ENCODE assay signal across 19 cellular contexts in genomic region chr17:67602439-67602838, GRCh38.
DNase-seq lines count a peak whose midpoint lies in the region; ATAC-seq and TF ChIP-seq lines count a peak whose summit lies in the region.
"Had no signal": no experiment of that assay in that cellular context is flagged by ENCODE, and none has a peak within 500 bp of the region (broad histone marks: within the 10 kb centered on the region; RNA-seq: fewer than 3 reads in every experiment).

No MANE protein-coding gene starts in this region.

- no peak overlapping the region for H3K4me3 Mint-ChIP-seq in activated CD4-positive, alpha-beta T cell treated with anti-CD3 and anti-CD28 coated beads for 36 hours
- no peak overlapping the region for H3K4me3 Mint-ChIP-seq in activated CD4-positive, alpha-beta T cell treated with anti-CD3 and anti-CD28 coated beads, Interleukin-2, amount 10 ng/mL, durations not matched to agents 24 days and 14 days
- H3K4me3 Mint-ChIP-seq in naive thymus-derived CD8-positive, alpha-beta T cell = no peak overlapping the region
- H3K4me3 Mint-ChIP-seq: activated CD4-positive, alpha-beta memory T cell treated with anti-CD3 and anti-CD28 coated beads for 36 hours; T-helper 1 cell treated with Interleukin-12 subunit alpha and Interleukin-12 subunit beta and Interleukin-4 antibody, amounts not matched to agents 30 μg/mL and 1 μg/mL, for 36 hours had no signal

- peaks cover 53% of the 10 kb centered on the region for H3K4me1 ChIP-seq in left ventricle myocardium inferior
- H3K4me1 ChIP-seq: uterus had no signal

- ATAC-seq in activated CD4-positive, alpha-beta T cell treated with anti-CD3 and anti-CD28 coated beads for 36 hours = no peak
- ATAC-seq in naive thymus-derived CD8-positive, alpha-beta T cell = no peak
- no peak for ATAC-seq in HG02759 (IDR thresholded peaks at IDR 0.05; ENCODE audit: unreplicated experiment)
- ATAC-seq: gastrocnemius medialis had no signal

- no peaks in the 10 kb centered on the region for H3K27me3 Mint-ChIP-seq in activated CD4-positive, alpha-beta T cell treated with anti-CD3 and anti-CD28 coated beads for 36 hours
- no peaks in the 10 kb centered on the region for H3K27me3 Mint-ChIP-seq in activated CD4-positive, alpha-beta T cell treated with anti-CD3 and anti-CD28 coated beads, Interleukin-2, amount 10 ng/mL, durations not matched to agents 24 days and 14 days
- H3K27me3 Mint-ChIP-seq in naive thymus-derived CD8-positive, alpha-beta T cell = no peaks in the 10 kb centered on the region
- H3K27me3 Mint-ChIP-seq: activated CD4-positive, alpha-beta memory T cell treated with anti-CD3 and anti-CD28 coated beads for 36 hours had no signal

- no peaks in the 10 kb centered on the region for H3K9me3 Mint-ChIP-seq in activated CD4-positive, alpha-beta T cell treated with anti-CD3 and anti-CD28 coated beads for 36 hours (ENCODE audit: low read depth)
- no peaks in the 10 kb centered on the region for H3K9me3 Mint-ChIP-seq in activated CD4-positive, alpha-beta T cell treated with anti-CD3 and anti-CD28 coated beads, Interleukin-2, amount 10 ng/mL, durations not matched to agents 24 days and 14 days
- H3K9me3 Mint-ChIP-seq in naive thymus-derived CD8-positive, alpha-beta T cell = no peaks in the 10 kb centered on the region
- H3K9me3 Mint-ChIP-seq: activated CD4-positive, alpha-beta memory T cell treated with anti-CD3 and anti-CD28 coated beads for 36 hours; T-helper 1 cell treated with Interleukin-12 subunit alpha and Interleukin-12 subunit beta and Interleukin-4 antibody, amounts not matched to agents 30 μg/mL and 1 μg/mL, for 36 hours had no signal

- peaks cover 2% of the 10 kb centered on the region for H3K36me3 Mint-ChIP-seq in activated CD4-positive, alpha-beta T cell treated with anti-CD3 and anti-CD28 coated beads for 36 hours (ENCODE audit: low read depth)
- no peaks in the 10 kb centered on the region for H3K36me3 Mint-ChIP-seq in activated CD4-positive, alpha-beta T cell treated with anti-CD3 and anti-CD28 coated beads, Interleukin-2, amount 10 ng/mL, durations not matched to agents 24 days and 14 days (ENCODE audit: low read depth)
- peaks cover 0 to 25% (median 0%) of the 10 kb centered on the region in 3 donors for H3K36me3 Mint-ChIP-seq in naive thymus-derived CD8-positive, alpha-beta T cell
- H3K36me3 Mint-ChIP-seq: activated CD4-positive, alpha-beta memory T cell treated with anti-CD3 and anti-CD28 coated beads for 36 hours had no signal

- H3K4me1 Mint-ChIP-seq in activated CD4-positive, alpha-beta T cell treated with anti-CD3 and anti-CD28 coated beads for 36 hours = peaks cover 18% of the 10 kb centered on the region
- peaks cover 6% of the 10 kb centered on the region for H3K4me1 Mint-ChIP-seq in activated CD4-positive, alpha-beta T cell treated with anti-CD3 and anti-CD28 coated beads, Interleukin-2, amount 10 ng/mL, durations not matched to agents 24 days and 14 days
- H3K4me1 Mint-ChIP-seq in naive thymus-derived CD8-positive, alpha-beta T cell = peaks cover 25 to 45% (median 34%) of the 10 kb centered on the region in 4 donors

- H3K27ac Mint-ChIP-seq in activated CD4-positive, alpha-beta T cell treated with anti-CD3 and anti-CD28 coated beads for 36 hours = peak overlapping the region; percentile 15
- no peak overlapping the region for H3K27ac Mint-ChIP-seq in activated CD4-positive, alpha-beta T cell treated with anti-CD3 and anti-CD28 coated beads, Interleukin-2, amount 10 ng/mL, durations not matched to agents 24 days and 14 days
- peak overlapping the region in 9 of 10 donors; percentile 21 to 88 (median 74) for H3K27ac Mint-ChIP-seq in naive thymus-derived CD8-positive, alpha-beta T cell
- H3K27ac Mint-ChIP-seq: activated CD4-positive, alpha-beta memory T cell treated with anti-CD3 and anti-CD28 coated beads for 36 hours had no signal

- no peak overlapping the region for H3K4me3 ChIP-seq in left ventricle myocardium inferior
- H3K4me3 ChIP-seq: gastrocnemius medialis, right atrium auricular region, smooth muscle cell, thyroid gland, uterus had no signal

- DNase-seq in activated CD4-positive, alpha-beta T cell treated with anti-CD3 and anti-CD28 coated beads for 36 hours = no peak
- DNase-seq in activated CD4-positive, alpha-beta T cell treated with anti-CD3 and anti-CD28 coated beads, Interleukin-2, amount 10 ng/mL, durations not matched to agents 24 days and 14 days = no peak
- DNase-seq in Caki2 (ENCODE audit: low read depth) = peak; percentile 4
- DNase-seq in caudate nucleus (lab: John Stamatoyannopoulos, UW) = no peak
- DNase-seq in naive thymus-derived CD8-positive, alpha-beta T cell = no peak
- DNase-seq in activated gamma-delta T cell treated with Interleukin-2 at 50 U/mL for 16 hours = no peak
- DNase-seq in left ventricle myocardium inferior = no peak
- DNase-seq: amniotic stem cell, gastrocnemius medialis, NCI-H1417 treated with DMSO at 0.1 percent for 48 hours, uterus had no signal

- no peak for TF ChIP-seq CTCF in left ventricle myocardium inferior (IDR thresholded peaks at IDR 0.05; ENCODE audit: borderline replicate concordance)

- intact Hi-C loops in activated CD4-positive, alpha-beta T cell treated with anti-CD3 and anti-CD28 coated beads for 36 hours (cut with DNase I, micrococcal nuclease) = loop anchor here in 1 of 2 experiments (2.0 to 5.0 kb wide), 2 partner anchors 125 to 228 kb away; no protein-coding TSS in a partner anchor
- intact Hi-C loops in activated CD4-positive, alpha-beta T cell treated with anti-CD3 and anti-CD28 coated beads, Interleukin-2, amount 10 ng/mL, durations not matched to agents 24 days and 14 days (cut with micrococcal nuclease) = loop anchor here (10.0 kb wide), 1 partner anchor 98 kb away; no protein-coding TSS in a partner anchor
- intact Hi-C loops in left ventricle myocardium inferior (cut with micrococcal nuclease) = no loop called here

- H3K9me3 ChIP-seq in left ventricle myocardium inferior (replicated peaks) = peaks cover 7% of the 10 kb centered on the region
- H3K9me3 ChIP-seq: gastrocnemius medialis, right atrium auricular region, thyroid gland, uterus had no signal

- POLR2A ChIA-PET in activated CD4-positive, alpha-beta T cell treated with anti-CD3 and anti-CD28 coated beads for 36 hours (lab: Charles Lee) = no interaction called here
- POLR2A ChIA-PET in naive thymus-derived CD8-positive, alpha-beta T cell (lab: Charles Lee) = interaction anchor here (1.6 to 1.7 kb wide), 2 partner anchors 224 to 226 kb away, joined by 8 to 9 read pairs; no protein-coding TSS in a partner anchor

- in situ Hi-C loops in Caki2 (cut with HindIII; ENCODE audit: low pct_unique_long_range_greater_than_20kb, low sequenced_read_pairs) = no loop called here

- H3K27me3 ChIP-seq in left ventricle myocardium inferior (ENCODE audit: low read depth) = no peaks in the 10 kb centered on the region
- H3K27me3 ChIP-seq: brain microvascular endothelial cell, gastrocnemius medialis, right atrium auricular region, thyroid gland, uterus had no signal

- H3K27ac ChIP-seq in caudate nucleus (ENCODE audit: low read depth, low read length) (peak overlapping the region; percentile 49), left ventricle myocardium inferior (replicated peaks) (no peak overlapping the region)
- H3K27ac ChIP-seq: brain microvascular endothelial cell, C4-2B, gastrocnemius medialis, right atrium auricular region, thyroid gland, uterus had no signal

- CTCF ChIA-PET in activated CD4-positive, alpha-beta T cell treated with anti-CD3 and anti-CD28 coated beads for 36 hours (lab: Charles Lee) = interaction anchor here (0.7 to 9.1 kb wide), 9 partner anchors 13 to 241 kb away, joined by 3 to 85 read pairs (median 6); partner anchors contain the start of genes PITPNC1 and PSMD12

- no peaks in the 10 kb centered on the region for H3K36me3 ChIP-seq in left ventricle myocardium inferior
- H3K36me3 ChIP-seq: brain microvascular endothelial cell, gastrocnemius medialis, right atrium auricular region, thyroid gland, uterus had no signal
